In the genomic region with DNA sequence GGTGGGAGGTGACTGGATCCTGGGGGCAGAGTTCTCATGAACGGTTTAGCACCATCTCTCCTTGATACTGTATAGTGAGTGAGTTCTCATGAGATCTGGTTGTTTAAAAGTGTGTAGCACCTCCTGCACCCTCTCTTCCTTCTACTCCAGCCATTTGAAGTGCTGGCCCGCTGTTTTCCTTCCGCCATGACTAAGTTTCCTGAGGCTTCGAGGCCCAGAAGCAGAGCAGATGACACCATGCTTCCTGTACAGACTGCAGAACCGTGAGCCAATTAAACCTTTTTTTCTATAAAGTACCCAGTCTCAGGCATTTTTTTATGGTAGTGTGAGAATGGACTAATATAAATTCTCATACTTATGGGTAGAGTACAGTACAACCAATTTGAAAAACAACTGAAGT, we compare ENCODE assay signal across 29 cellular contexts.
DNase-seq lines count a peak whose midpoint lies in the region; ATAC-seq and TF ChIP-seq lines count a peak whose summit lies in the region.
"Had no signal": no experiment of that assay in that cellular context is flagged by ENCODE, and none has a peak within 500 bp of the region (broad histone marks: within the 10 kb centered on the region; RNA-seq: fewer than 3 reads in every experiment).

No MANE protein-coding gene starts in this region.

- no peak overlapping the region for H3K4me3 ChIP-seq in testis
- H3K4me3 ChIP-seq: breast epithelium, GM23338, heart right ventricle, sigmoid colon, vagina had no signal

- 95 to 99% methylated on average over 5 of the region's 5 CpGs for WGBS in testis, 2 donors

- H3K27me3 Mint-ChIP-seq in activated CD4-positive, alpha-beta T cell treated with anti-CD3 and anti-CD28 coated beads, Interleukin-2, amount 10 ng/mL, durations not matched to agents 24 days and 14 days = no peaks in the 10 kb centered on the region
- H3K27me3 Mint-ChIP-seq in activated naive CD8-positive, alpha-beta T cell treated with anti-CD3 and anti-CD28 coated beads for 36 hours = no peaks in the 10 kb centered on the region
- H3K27me3 Mint-ChIP-seq: effector memory CD8-positive, alpha-beta T cell; memory B cell; stimulated activated naive B cell treated with anti-CD40 and anti-IgM and Interleukin-4, amounts not matched to agents 10 μg/mL and 1 μg/mL and 100 μg/mL, for 72 hours had no signal

- H3K9me3 Mint-ChIP-seq in activated CD4-positive, alpha-beta T cell treated with anti-CD3 and anti-CD28 coated beads, Interleukin-2, amount 10 ng/mL, durations not matched to agents 24 days and 14 days = peaks cover 24% of the 10 kb centered on the region
- peaks cover 24% of the 10 kb centered on the region for H3K9me3 Mint-ChIP-seq in activated naive CD8-positive, alpha-beta T cell treated with anti-CD3 and anti-CD28 coated beads for 36 hours
- H3K9me3 Mint-ChIP-seq: effector memory CD8-positive, alpha-beta T cell had no signal

- no peaks in the 10 kb centered on the region for H3K27me3 ChIP-seq in testis
- H3K27me3 ChIP-seq: breast epithelium, heart right ventricle, sigmoid colon, vagina had no signal

- H3K4me1 ChIP-seq in testis = peaks cover 7% of the 10 kb centered on the region
- H3K4me1 ChIP-seq: breast epithelium had no signal

- no peak for TF ChIP-seq POLR2A in testis (IDR thresholded peaks at IDR 0.05)

- no peaks in the 10 kb centered on the region for H3K36me3 ChIP-seq in testis (ENCODE audit: low read depth, missing control alignments)
- H3K36me3 ChIP-seq: breast epithelium, heart right ventricle, sigmoid colon, vagina had no signal

- no peak overlapping the region for H3K27ac ChIP-seq in testis
- H3K27ac ChIP-seq: breast epithelium, RWPE1, sigmoid colon, vagina had no signal

- H3K4me3 Mint-ChIP-seq in activated CD4-positive, alpha-beta T cell treated with anti-CD3 and anti-CD28 coated beads, Interleukin-2, amount 10 ng/mL, durations not matched to agents 24 days and 14 days = no peak overlapping the region
- no peak overlapping the region for H3K4me3 Mint-ChIP-seq in activated naive CD8-positive, alpha-beta T cell treated with anti-CD3 and anti-CD28 coated beads for 36 hours
- H3K4me3 Mint-ChIP-seq: CD8-positive, alpha-beta memory T cell; effector memory CD8-positive, alpha-beta T cell; GM23338; HFFc6; memory B cell; stimulated activated naive B cell treated with anti-CD40 and anti-IgM and Interleukin-4, amounts not matched to agents 10 μg/mL and 1 μg/mL and 100 μg/mL, for 72 hours had no signal

- peaks cover 47% of the 10 kb centered on the region for H3K36me3 Mint-ChIP-seq in activated CD4-positive, alpha-beta T cell treated with anti-CD3 and anti-CD28 coated beads, Interleukin-2, amount 10 ng/mL, durations not matched to agents 24 days and 14 days (ENCODE audit: low read depth)
- peaks cover 66% of the 10 kb centered on the region for H3K36me3 Mint-ChIP-seq in activated naive CD8-positive, alpha-beta T cell treated with anti-CD3 and anti-CD28 coated beads for 36 hours

- ATAC-seq in GM18867 (IDR thresholded peaks at IDR 0.05; ENCODE audit: unreplicated experiment) = no peak
- ATAC-seq: effector memory CD8-positive, alpha-beta T cell; GM23338; left colon; stimulated activated naive B cell treated with anti-CD40 and anti-IgM and Interleukin-4, amounts not matched to agents 10 μg/mL and 1 μg/mL and 100 μg/mL, for 72 hours had no signal

- H3K27ac Mint-ChIP-seq in activated CD4-positive, alpha-beta T cell treated with anti-CD3 and anti-CD28 coated beads, Interleukin-2, amount 10 ng/mL, durations not matched to agents 24 days and 14 days = peak overlapping the region; percentile 76
- peak overlapping the region; percentile 65 for H3K27ac Mint-ChIP-seq in activated naive CD8-positive, alpha-beta T cell treated with anti-CD3 and anti-CD28 coated beads for 36 hours
- H3K27ac Mint-ChIP-seq: GM23338; HFFc6; memory B cell; stimulated activated naive B cell treated with anti-CD40 and anti-IgM and Interleukin-4, amounts not matched to agents 10 μg/mL and 1 μg/mL and 100 μg/mL, for 72 hours had no signal

- H3K9me3 ChIP-seq in testis = no peaks in the 10 kb centered on the region
- H3K9me3 ChIP-seq: breast epithelium, sigmoid colon, vagina had no signal

- no peak for DNase-seq in activated CD4-positive, alpha-beta T cell treated with anti-CD3 and anti-CD28 coated beads, Interleukin-2, amount 10 ng/mL, durations not matched to agents 24 days and 14 days
- DNase-seq in activated CD4-positive, alpha-beta T cell treated with anti-CD3 and anti-CD28 coated beads, Interleukin-2, amount 50 U/mL, for 1 hour = no peak
- DNase-seq in Kasumi-1 (lab: John Stamatoyannopoulos, UW) = peak; percentile 48 to 56
- DNase-seq in activated naive CD8-positive, alpha-beta T cell treated with anti-CD3 and anti-CD28 coated beads for 36 hours = no peak
- DNase-seq in lung microvascular endothelial cell (ENCODE audit: low read depth in 2 of 2) = peak; percentile 87 to 99
- no peak for DNase-seq in dedifferentiated amniotic fluid mesenchymal stem cell (ENCODE audit: extremely low spot score)
- no peak for DNase-seq in testis
- DNase-seq: activated CD4-positive, alpha-beta T cell treated with anti-CD3 and anti-CD28 coated beads for 48 hours; activated gamma-delta T cell treated with Interleukin-2 at 50 U/mL for 16 hours; CD8-positive, alpha-beta memory T cell; DMS 273 treated with DMSO at 0.1 percent for 48 hours; effector memory CD8-positive, alpha-beta T cell; heart right ventricle; HFFc6; IMR-90; left colon; NCI-H1048; NCI-H1694; NCI-H446 treated with DMSO at 0.1 percent for 48 hours; sigmoid colon; stimulated activated CD4-positive, alpha-beta T cell treated with anti-CD3 and anti-CD28 coated beads, Interleukin-4, amount 100 ng/mL, for 4 hours; stimulated activated naive B cell treated with anti-CD40 and anti-IgM and Interleukin-4, amounts not matched to agents 10 μg/mL and 1 μg/mL and 100 μg/mL, for 72 hours; T-helper 2 cell had no signal

- peaks cover 60% of the 10 kb centered on the region for H3K4me1 Mint-ChIP-seq in activated CD4-positive, alpha-beta T cell treated with anti-CD3 and anti-CD28 coated beads, Interleukin-2, amount 10 ng/mL, durations not matched to agents 24 days and 14 days
- peaks cover 58% of the 10 kb centered on the region for H3K4me1 Mint-ChIP-seq in activated naive CD8-positive, alpha-beta T cell treated with anti-CD3 and anti-CD28 coated beads for 36 hours
- H3K4me1 Mint-ChIP-seq: GM23338 had no signal

- TF ChIP-seq CTCF in testis (IDR thresholded peaks at IDR 0.05) = no peak

- intact Hi-C loops in activated CD4-positive, alpha-beta T cell treated with anti-CD3 and anti-CD28 coated beads, Interleukin-2, amount 10 ng/mL, durations not matched to agents 24 days and 14 days (cut with micrococcal nuclease) = loop anchor here (10.0 kb wide), 1 partner anchor 361 kb away; a partner anchor contains a TSS
- intact Hi-C loops in testis (cut with DNase I; ENCODE audit: low total_unique reads) = no loop called here

Comparison
In these comparisons a context has a peak if more than half of its experiments do, and no peak if none do; other contexts are left out.
1. DNase-seq: peak in Kasumi-1 (2 of 2) and lung microvascular endothelial cell (2 of 2); none in activated CD4-positive, alpha-beta T cell treated with anti-CD3 and anti-CD28 coated beads, Interleukin-2, amount 10 ng/mL, durations not matched to agents 24 days and 14 days (single experiment), activated CD4-positive, alpha-beta T cell treated with anti-CD3 and anti-CD28 coated beads, Interleukin-2, amount 50 U/mL, for 1 hour (single experiment), activated naive CD8-positive, alpha-beta T cell treated with anti-CD3 and anti-CD28 coated beads for 36 hours (single experiment), dedifferentiated amniotic fluid mesenchymal stem cell (single experiment) and testis (single experiment).